Comparison of ENCODE assay signal across 26 cellular contexts in genomic region chr6:12134991-12135390, GRCh38.
"Had no signal": no experiment of that assay in that cellular context is flagged by ENCODE, and none has a peak within 500 bp of the region (broad histone marks: within the 10 kb centered on the region; RNA-seq: fewer than 3 reads in every experiment).

No MANE protein-coding gene starts in this region.

- H3K27ac Mint-ChIP-seq: mesothelial cell of epicardium; natural killer cell; stimulated activated naive CD8-positive, alpha-beta T cell treated with anti-CD3 and anti-CD28 coated beads, Interleukin-15, Interleukin-2, amounts not matched to agents 100 ng/mL and 50 ng/mL, for 24 hours had no signal

- H3K36me3 ChIP-seq: ovary, prostate gland had no signal

- ATAC-seq: natural killer cell, right cardiac atrium, sciatic nerve, upper lobe of right lung had no signal

- H3K4me1 ChIP-seq: upper lobe of right lung had no signal

- H3K4me3 Mint-ChIP-seq: mesothelial cell of epicardium; naive B cell; natural killer cell; stimulated activated naive CD8-positive, alpha-beta T cell treated with anti-CD3 and anti-CD28 coated beads, Interleukin-15, Interleukin-2, amounts not matched to agents 100 ng/mL and 50 ng/mL, for 24 hours had no signal

- H3K36me3 Mint-ChIP-seq: natural killer cell had no signal

- H3K27me3 ChIP-seq: hepatocyte, ovary, suprapubic skin, tibial artery, upper lobe of right lung had no signal

- H3K4me2 ChIP-seq: hepatocyte had no signal

- H3K27me3 Mint-ChIP-seq: naive B cell; stimulated activated naive CD8-positive, alpha-beta T cell treated with anti-CD3 and anti-CD28 coated beads, Interleukin-15, Interleukin-2, amounts not matched to agents 100 ng/mL and 50 ng/mL, for 24 hours had no signal

- H3K27ac ChIP-seq: hepatocyte, left ventricle myocardium inferior, ovary, prostate gland, skin epidermis, suprapubic skin, thoracic aorta, tibial artery, upper lobe of right lung had no signal

- H3K9me3 ChIP-seq: left ventricle myocardium inferior, ovary, prostate gland, suprapubic skin, thoracic aorta, tibial artery, upper lobe of right lung had no signal

- H3K9me3 Mint-ChIP-seq: natural killer cell had no signal

- DNase-seq: islet precursor cell; left ventricle myocardium inferior; mesendoderm; naive B cell; natural killer cell; ovary; retina; right cardiac atrium; stimulated activated CD4-positive, alpha-beta T cell treated with anti-CD3 and anti-CD28 coated beads, Interleukin-12 subunit alpha, Interleukin-12 subunit beta, amount 100 ng/mL, for 4 hours; stimulated activated CD4-positive, alpha-beta T cell treated with anti-CD3 and anti-CD28 coated beads, Interleukin-15, amount 100 ng/mL, for 24 hours; stimulated activated CD4-positive, alpha-beta T cell treated with anti-CD3 and anti-CD28 coated beads, Interleukin-2, amount 100 ng/mL, for 24 hours; stimulated activated CD4-positive, alpha-beta T cell treated with anti-CD3 and anti-CD28 coated beads, Interleukin-4, amount 100 ng/mL, for 1 hour; stimulated activated naive CD4-positive, alpha-beta T cell; tibial artery; trophoblast cell; upper lobe of right lung had no signal

- FAIRE-seq: urothelium cell line had no signal

- H3K4me3 ChIP-seq: hepatocyte, left ventricle myocardium inferior, lung, ovary, prostate gland, skin epidermis, suprapubic skin, thoracic aorta, tibial artery, upper lobe of right lung had no signal

- H2AFZ ChIP-seq: hepatocyte had no signal
